1 cellular context compared by ENCODE assay signal in the genomic region with DNA sequence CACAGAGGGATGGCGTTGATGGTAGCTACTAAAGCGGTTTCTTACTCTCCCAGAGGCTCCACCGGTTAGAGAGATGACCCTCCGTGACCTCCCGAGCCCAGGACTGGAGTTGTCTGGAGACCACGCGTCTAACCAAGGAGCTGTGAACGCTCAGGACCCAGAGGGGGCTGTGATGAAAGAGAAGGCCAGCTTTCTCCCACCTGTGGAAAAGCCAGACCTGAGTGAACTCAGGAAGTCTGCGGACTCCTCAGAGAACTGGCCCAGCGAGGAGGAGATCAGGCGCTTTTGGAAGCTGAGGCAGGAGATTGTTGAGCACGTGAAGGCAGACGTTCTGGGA.
TF ChIP-seq lines count a peak whose summit lies in the region.

No MANE protein-coding gene starts in this region.

TF ChIP-seq in GM23338, 12 proteins besides CTCF, POLR2A, EP300 and RAD21 (continued from another document):
- TF ChIP-seq REST (IDR thresholded peaks at IDR 0.05; ENCODE audit: unreplicated experiment), result no peak
